Comparison of ENCODE assay signal across 8 cellular contexts in genomic region chr6:20056350-20056992, GRCh38.
A peak's percentile ranks its signal among the peaks of the same experiment; 100 is the strongest.
DNase-seq lines count a peak whose midpoint lies in the region; ATAC-seq, FAIRE-seq and TF ChIP-seq lines count a peak whose summit lies in the region.

No MANE protein-coding gene starts in this region.

- H3K9me3 Mint-ChIP-seq in T-helper 2 cell treated with Interferon-gamma antibody and Interleukin-4, amounts not matched to agents 5 μg/mL and 100 μg/mL, for 36 hours = no peaks in the 10 kb centered on the region

- H3K27ac Mint-ChIP-seq in T-helper 2 cell treated with Interferon-gamma antibody and Interleukin-4, amounts not matched to agents 5 μg/mL and 100 μg/mL, for 36 hours = no peak overlapping the region

- H2BK120ac ChIP-seq in neuronal stem cell (ENCODE audit: low read depth, low read length) = no peak overlapping the region

- H3K4me2 ChIP-seq in OCI-LY7 (ENCODE audit: low read length) (no peak overlapping the region), neuronal stem cell (ENCODE audit: insufficient read depth, low read length, poor library complexity, severe bottlenecking) (no peak overlapping the region)

- H3K36me3 Mint-ChIP-seq in T-helper 2 cell treated with Interferon-gamma antibody and Interleukin-4, amounts not matched to agents 5 μg/mL and 100 μg/mL, for 36 hours (ENCODE audit: low read depth) = no peaks in the 10 kb centered on the region

- no peak overlapping the region for H3K18ac ChIP-seq in neuronal stem cell (ENCODE audit: low read length)

- no peak overlapping the region for H3K27ac ChIP-seq in OCI-LY7 (ENCODE audit: low read depth, low read length, poor library complexity, severe bottlenecking)
- no peak overlapping the region for H3K27ac ChIP-seq in neuronal stem cell (replicated peaks; ENCODE audit: low read length)

- H3K14ac ChIP-seq in neuronal stem cell (ENCODE audit: low read length) = no peak overlapping the region

- H3K36me3 ChIP-seq in OCI-LY7 (ENCODE audit: insufficient read depth, low read length) (no peaks in the 10 kb centered on the region), neuronal stem cell (replicated peaks in 1 of 2; ENCODE audit: control insufficient read depth in 2 of 2, insufficient read depth in 2 of 2, low read length in 2 of 2) (no peaks in the 10 kb centered on the region)

- DNase-seq in AG20443 (ENCODE audit: low spot score) = peak; percentile 65
- peak; percentile 23 for DNase-seq in GM19239 (ENCODE audit: insufficient read length, low spot score)
- peak; percentile 73 for DNase-seq in KBM-7
- peak; percentile 50 for DNase-seq in OCI-LY7 (ENCODE audit: low spot score)
- peak; percentile 68 for DNase-seq in epithelial cell of esophagus (ENCODE audit: low read depth)
- peak; percentile 48 for DNase-seq in neuronal stem cell (ENCODE audit: low spot score)
- no peak for DNase-seq in T-helper 2 cell treated with Interferon-gamma antibody and Interleukin-4, amounts not matched to agents 5 μg/mL and 100 μg/mL, for 36 hours (ENCODE audit: low spot score)

- peaks cover 7% of the 10 kb centered on the region for H3K4me1 Mint-ChIP-seq in T-helper 2 cell treated with Interferon-gamma antibody and Interleukin-4, amounts not matched to agents 5 μg/mL and 100 μg/mL, for 36 hours (ENCODE audit: low read depth)

- no peak overlapping the region for H3K4me3 ChIP-seq in OCI-LY7 (ENCODE audit: low read depth, low read length, poor library complexity, severe bottlenecking)
- H3K4me3 ChIP-seq in epithelial cell of esophagus (ENCODE audit: low read length) = no peak overlapping the region
- no peak overlapping the region for H3K4me3 ChIP-seq in neuronal stem cell (ENCODE audit: low read length in 2 of 2)

- no peak overlapping the region for H4K8ac ChIP-seq in neuronal stem cell (ENCODE audit: low read depth, low read length)

- no CpG with 5 or more reads among the region's 4 CpGs for WGBS in neuronal stem cell (ENCODE audit: extremely low coverage in 2 of 2, insufficient read length in 2 of 2, insufficient replicate concordance in 1 of 2), 2 donors

- H2AK5ac ChIP-seq in neuronal stem cell (ENCODE audit: low read depth, low read length) = no peak overlapping the region

- no peak overlapping the region for H3K4me3 Mint-ChIP-seq in T-helper 2 cell treated with Interferon-gamma antibody and Interleukin-4, amounts not matched to agents 5 μg/mL and 100 μg/mL, for 36 hours

- intact Hi-C loops in OCI-LY7 (cut with micrococcal nuclease; ENCODE audit: unreplicated experiment) = loop anchor here (2.0 to 10.0 kb wide), 3 partner anchors 1032 to 1462 kb away; no protein-coding TSS in a partner anchor

- no peaks in the 10 kb centered on the region for H3K27me3 ChIP-seq in neuronal stem cell (ENCODE audit: control insufficient read depth in 3 of 3, insufficient read depth in 3 of 3, low read depth in 1 of 3, low read length in 3 of 3)

- no peak overlapping the region for H2BK5ac ChIP-seq in neuronal stem cell (ENCODE audit: low read length)

- no peak for ATAC-seq in HG02588 (IDR thresholded peaks at IDR 0.05; ENCODE audit: unreplicated experiment)

- peak; percentile 91 for FAIRE-seq in GM19239 (lab: Jason Lieb, UNC)

- no peak overlapping the region for H3K9ac ChIP-seq in neuronal stem cell (ENCODE audit: low read depth, low read length, poor library complexity)

- in situ Hi-C loops in KBM-7 (cut with MboI; ENCODE audit: low pct_unique_long_range_greater_than_20kb, low sequenced_read_pairs) = no loop called here

- H3K79me1 ChIP-seq in neuronal stem cell (ENCODE audit: low read depth, low read length) = no peaks in the 10 kb centered on the region

- no peaks in the 10 kb centered on the region for H3K27me3 Mint-ChIP-seq in T-helper 2 cell treated with Interferon-gamma antibody and Interleukin-4, amounts not matched to agents 5 μg/mL and 100 μg/mL, for 36 hours (ENCODE audit: low read depth)

- H3K23ac ChIP-seq in neuronal stem cell (ENCODE audit: low read depth, low read length, poor library complexity) = no peak overlapping the region

- H3K9me3 ChIP-seq in OCI-LY7 (ENCODE audit: low read length) (no peaks in the 10 kb centered on the region), neuronal stem cell (replicated peaks in 1 of 2; ENCODE audit: control insufficient read depth in 2 of 2, insufficient read depth in 1 of 2, low read depth in 1 of 2, low read length in 2 of 2) (no peaks in the 10 kb centered on the region)

- H3K79me2 ChIP-seq in OCI-LY7 (ENCODE audit: insufficient read depth, low read depth, low read length) = no peaks in the 10 kb centered on the region

- no peaks in the 10 kb centered on the region for H4K20me1 ChIP-seq in OCI-LY7 (ENCODE audit: insufficient read depth, low read length)

- H2AFZ ChIP-seq in OCI-LY7 (ENCODE audit: low read length) (peak overlapping the region; percentile 51; the same call in 1 of the 2 replicates), neuronal stem cell (ENCODE audit: low read length) (peak overlapping the region; percentile 75)

- H2BK15ac ChIP-seq in neuronal stem cell (ENCODE audit: low read length) = no peak overlapping the region

- no peak overlapping the region for H4K91ac ChIP-seq in neuronal stem cell (ENCODE audit: low read depth, low read length, poor library complexity)

- TF ChIP-seq CTCF in OCI-LY7 (conservative IDR thresholded peaks at IDR 0.05; ENCODE audit: low read length) = peak; percentile 81
- peak; percentile 60 for TF ChIP-seq CTCF in epithelial cell of esophagus (IDR thresholded peaks at IDR 0.05; ENCODE audit: insufficient read depth, low read depth, low read length, missing control alignments)

- H3K4me1 ChIP-seq in OCI-LY7 (ENCODE audit: insufficient read depth, low read length, poor library complexity, severe bottlenecking) (no peaks in the 10 kb centered on the region), neuronal stem cell (ENCODE audit: control insufficient read depth in 2 of 2, insufficient read depth in 1 of 2, low read depth in 1 of 2, low read length in 2 of 2) (peaks cover 0 to 4% of the 10 kb centered on the region in 2 donors)

- BruUV-seq in OCI-LY7 (replicated peaks; lab: Mats Ljungman, UMichigan) = no TSS peak

- H2BK12ac ChIP-seq in neuronal stem cell (ENCODE audit: low read length) = no peak overlapping the region

- H3K9me2 ChIP-seq in OCI-LY7 (ENCODE audit: insufficient read depth, low read length) = no peaks in the 10 kb centered on the region

- no peak overlapping the region for H3K4ac ChIP-seq in neuronal stem cell (ENCODE audit: low read length)

- POLR2A ChIA-PET in OCI-LY7 (lab: Charles Lee) = interaction anchor here (0.7 kb wide), 1 partner anchor 1528 kb away, joined by 4 read pairs; no protein-coding TSS in a partner anchor

- CTCF ChIA-PET in OCI-LY7 (lab: Charles Lee; ENCODE audit: unreplicated experiment) = no interaction called here
